11 cellular contexts compared by ENCODE assay signal in genomic region chr19:53978975-53979801, GRCh38. TPM values are rescaled to one million over a fixed set of nuclear protein-coding genes. Genes with fewer than 3 reads are reported as not detected.
DNase-seq lines count a peak whose midpoint lies in the region; ATAC-seq, FAIRE-seq and TF ChIP-seq lines count a peak whose summit lies in the region.
"Had no signal": no experiment of that assay in that cellular context is flagged by ENCODE, and none has a peak within 500 bp of the region (broad histone marks: within the 10 kb centered on the region; RNA-seq: fewer than 3 reads in every experiment).

No MANE protein-coding gene starts in this region.

- no peaks in the 10 kb centered on the region for H3K36me3 ChIP-seq in CD8-positive, alpha-beta T cell (ENCODE audit: insufficient read depth, low read length)
- no peaks in the 10 kb centered on the region; the same call in 1 of the 2 replicates for H3K36me3 ChIP-seq in RWPE2 (ENCODE audit: low read depth)
- H3K36me3 ChIP-seq in tibial nerve: no peaks in the 10 kb centered on the region

- no peak overlapping the region for H3K4me3 ChIP-seq in CD8-positive, alpha-beta T cell (ENCODE audit: low read depth, low read length)
- H3K4me3 ChIP-seq in RWPE2 (ENCODE audit: severe bottlenecking): peak overlapping the region; percentile 52
- peak overlapping the region in 58 of 59 donors; percentile 6 to 66 (median 49) for H3K4me3 ChIP-seq in dorsolateral prefrontal cortex
- peak overlapping the region in 1 of 4 donors; percentile 28 for H3K4me3 ChIP-seq in tibial nerve

- CTCF ChIA-PET in CD8-positive, alpha-beta T cell (lab: Charles Lee): no interaction called here

- peaks cover 35% of the 10 kb centered on the region for H3K27me3 ChIP-seq in CD8-positive, alpha-beta T cell (ENCODE audit: insufficient read depth, low read length)
- H3K27me3 ChIP-seq in RWPE2 (ENCODE audit: insufficient read depth, poor library complexity, severe bottlenecking): no peaks in the 10 kb centered on the region
- H3K27me3 ChIP-seq in dorsolateral prefrontal cortex: peaks cover 0 to 53% (median 6%) of the 10 kb centered on the region in 45 donors
- H3K27me3 ChIP-seq in tibial nerve: peaks cover 0 to 66% of the 10 kb centered on the region in 2 donors

- peaks cover 53% of the 10 kb centered on the region for H3K27me3 Mint-ChIP-seq in CD8-positive, alpha-beta T cell (ENCODE audit: low read depth)
- peaks cover 43% of the 10 kb centered on the region for H3K27me3 Mint-ChIP-seq in nephron (ENCODE audit: low read depth)

- H3K4me1 Mint-ChIP-seq in CD8-positive, alpha-beta T cell (ENCODE audit: low read depth): peaks cover 29% of the 10 kb centered on the region
- peaks cover 23% of the 10 kb centered on the region for H3K4me1 Mint-ChIP-seq in nephron

- DNase-seq in CD8-positive, alpha-beta T cell: no peak
- DNase-seq in RWPE2 (ENCODE audit: low spot score) (no peak), dorsolateral prefrontal cortex (no peak), NCI-H146 treated with DMSO at 0.1 percent for 48 hours (lab: John Stamatoyannopoulos, UW; ENCODE audit: unreplicated experiment) (no peak), tibial nerve (ENCODE audit: low spot score in 2 of 2) (no peak), GM12892 (ENCODE audit: insufficient read length) (no peak), HCEC 1CT (no peak)
- DNase-seq: NCI-H187 treated with DMSO at 0.1 percent for 48 hours had no signal

- no peak for TF ChIP-seq POLR2A in tibial nerve (IDR thresholded peaks at IDR 0.05)
- no peak for TF ChIP-seq POLR2A in GM12892 (IDR thresholded peaks at IDR 0.05; ENCODE audit: low read depth, low read length)

- no peaks in the 10 kb centered on the region for H3K9me3 ChIP-seq in CD8-positive, alpha-beta T cell (ENCODE audit: low read length)
- H3K9me3 ChIP-seq in RWPE2 (ENCODE audit: severe bottlenecking): no peaks in the 10 kb centered on the region
- H3K9me3 ChIP-seq in tibial nerve: peaks cover 0 to 5% (median 0%) of the 10 kb centered on the region in 4 donors

- no peak for TF ChIP-seq EP300 in tibial nerve (IDR thresholded peaks at IDR 0.05)

- H3K4me3 Mint-ChIP-seq in CD8-positive, alpha-beta T cell: peak overlapping the region; percentile 12
- H3K4me3 Mint-ChIP-seq in nephron: peak overlapping the region; percentile 81 to 85 (median 84)

- H3K9me3 Mint-ChIP-seq in CD8-positive, alpha-beta T cell: no peaks in the 10 kb centered on the region
- H3K9me3 Mint-ChIP-seq in nephron: peaks cover 3% of the 10 kb centered on the region

- no peak for FAIRE-seq in GM12892 (lab: Jason Lieb, UNC)

- WGBS in tibial nerve, 2 donors: 3% methylated on average over 19 of the region's 19 CpGs

- no peak for ATAC-seq in CD8-positive, alpha-beta T cell
- no peak for ATAC-seq in RWPE2 (ENCODE audit: low read depth)

- POLR2A ChIA-PET in CD8-positive, alpha-beta T cell (lab: Charles Lee): no interaction called here

- no peak overlapping the region for H3K27ac ChIP-seq in CD8-positive, alpha-beta T cell (ENCODE audit: low read depth, low read length)
- peak overlapping the region; percentile 90 for H3K27ac ChIP-seq in RWPE2 (ENCODE audit: poor library complexity, severe bottlenecking)
- peak overlapping the region in 33 of 59 donors; percentile 1 to 76 (median 49) for H3K27ac ChIP-seq in dorsolateral prefrontal cortex
- no peak overlapping the region for H3K27ac ChIP-seq in tibial nerve
- H3K27ac ChIP-seq: skin epidermis had no signal

- H3K4me1 ChIP-seq in CD8-positive, alpha-beta T cell (ENCODE audit: insufficient read depth, low read length): peaks cover 26% of the 10 kb centered on the region
- H3K4me1 ChIP-seq in RWPE2 (ENCODE audit: insufficient read depth, poor library complexity, severe bottlenecking): no peaks in the 10 kb centered on the region
- H3K4me1 ChIP-seq in tibial nerve: peaks cover 0 to 32% (median 0%) of the 10 kb centered on the region in 4 donors

- intact Hi-C loops in CD8-positive, alpha-beta T cell (cut with DNase I, micrococcal nuclease): no loop called here
- intact Hi-C loops in dorsolateral prefrontal cortex (cut with DNase I): loop anchor here (5.0 kb wide), 2 partner anchors 72 to 123 kb away; partner anchors contain the start of genes CACNG7 (in 1 of the 2), NDUFA3 (in 1 of the 2) and OSCAR (in 1 of the 2)

- H3K27ac Mint-ChIP-seq in CD8-positive, alpha-beta T cell: no peak overlapping the region
- H3K27ac Mint-ChIP-seq in nephron: peak overlapping the region; percentile 39 to 79 (median 67)

- TF ChIP-seq CTCF in CD8-positive, alpha-beta T cell (IDR thresholded peaks at IDR 0.05): no peak
- TF ChIP-seq CTCF in RWPE2 (IDR thresholded peaks at IDR 0.05; ENCODE audit: poor library complexity, severe bottlenecking) (no peak), dorsolateral prefrontal cortex (IDR thresholded peaks at IDR 0.05 in 54 of 56, conservative IDR thresholded peaks at IDR 0.05 in 2 of 56; ENCODE audit: low read depth in 1 of 56, partially characterized antibody in 56 of 56) (no peak), nephron (IDR thresholded peaks at IDR 0.05; ENCODE audit: unreplicated experiment in 3 of 3) (no peak), tibial nerve (IDR thresholded peaks at IDR 0.05) (no peak)

- H3K36me3 Mint-ChIP-seq in CD8-positive, alpha-beta T cell: no peaks in the 10 kb centered on the region
- no peaks in the 10 kb centered on the region for H3K36me3 Mint-ChIP-seq in nephron (ENCODE audit: low read depth)

RNA-seq across cellular contexts. Expression of gene CACNG6, which starts 12.2 kb away (rescaled TPM):
- total RNA-seq in CD8-positive, alpha-beta T cell: not detected
- total RNA-seq in dorsolateral prefrontal cortex (1 to 10 TPM in 30 of 120 experiments, under 1 TPM in 69, not detected in 21; 0.27 to 3.2 (median 0.74) TPM), tibial nerve (not detected)
- polyA plus RNA-seq in GM12892 (2012; ENCODE audit: missing spikeins): not detected
- total RNA-seq: subcutaneous adipose tissue had no signal

RNA-seq across cellular contexts. Expression of gene CACNG8, which starts 16.5 kb away (rescaled TPM):
- total RNA-seq in CD8-positive, alpha-beta T cell: not detected
- 10 to 100 TPM; 21.3 to 93.5 (median 65.5) TPM for total RNA-seq in dorsolateral prefrontal cortex
- not detected for total RNA-seq in tibial nerve
- 0.04 TPM for polyA plus RNA-seq in GM12892 (2012; ENCODE audit: missing spikeins)

Comparison
In these comparisons a context has a peak if more than half of its experiments do, and no peak if none do; other contexts are left out.
1. H3K27ac ChIP-seq: peak in RWPE2 (single experiment) and dorsolateral prefrontal cortex (33 of 59); none in CD8-positive, alpha-beta T cell (single experiment) and tibial nerve (0 of 4).
2. RNA of gene CACNG8, which starts 16.5 kb away (total RNA-seq): 21.3 to 93.5 TPM in dorsolateral prefrontal cortex; not detected in CD8-positive, alpha-beta T cell and not detected in tibial nerve; every median in the first group is over 10 times any median in the second.
3. intact Hi-C loops: an anchor here in dorsolateral prefrontal cortex (5.0 kb wide); none called in CD8-positive, alpha-beta T cell.